8 cellular contexts compared by ENCODE assay signal in genomic region chr1:65175171-65176070, GRCh38. TPM values are rescaled to one million over a fixed set of nuclear protein-coding genes. Genes with fewer than 3 reads are reported as not detected.
DNase-seq lines count a peak whose midpoint lies in the region; ATAC-seq, FAIRE-seq and TF ChIP-seq lines count a peak whose summit lies in the region.

No MANE protein-coding gene starts in this region.

- peaks cover 12 to 21% (median 13%) of the 10 kb centered on the region in 3 donors for H3K4me1 ChIP-seq in skeletal muscle tissue (ENCODE audit: control insufficient read depth in 3 of 3, insufficient read depth in 3 of 3, low read length in 3 of 3)
- no peaks in the 10 kb centered on the region for H3K4me1 ChIP-seq in small intestine (ENCODE audit: control insufficient read depth in 2 of 2, insufficient read depth in 1 of 2, low read depth in 1 of 2, low read length in 1 of 2)

- H3K27me3 ChIP-seq in brain microvascular endothelial cell (replicated peaks), result no peaks in the 10 kb centered on the region
- H3K27me3 ChIP-seq in skeletal muscle tissue (ENCODE audit: control insufficient read depth in 3 of 3, insufficient read depth in 3 of 3, low read length in 3 of 3), result no peaks in the 10 kb centered on the region
- no peaks in the 10 kb centered on the region for H3K27me3 ChIP-seq in small intestine (ENCODE audit: control insufficient read depth in 2 of 2, insufficient read depth in 2 of 2, low read length in 2 of 2)

- TF ChIP-seq CTCF in brain microvascular endothelial cell (IDR thresholded peaks at IDR 0.05; ENCODE audit: low read depth, low read length, missing control alignments) (no peak), GM13977 (IDR thresholded peaks at IDR 0.05; ENCODE audit: extremely low read depth, insufficient read depth, missing control alignments) (no peak)

- no peak overlapping the region for H3K4me3 Mint-ChIP-seq in activated naive CD8-positive, alpha-beta T cell treated with anti-CD3 and anti-CD28 coated beads, Interleukin-2, amount 50 U/mL, for 24 hours

- DNase-seq in LHCN-M2 (ENCODE audit: low read depth) (peak; percentile 27), brain microvascular endothelial cell (peak; percentile 21), left cardiac atrium (peak; percentile 41), small intestine (no peak), GM13977 (ENCODE audit: low spot score) (no peak), NCI-H187 (lab: John Stamatoyannopoulos, UW) (no peak)
- DNase-seq in activated naive CD8-positive, alpha-beta T cell treated with anti-CD3 and anti-CD28 coated beads, Interleukin-2, amount 50 U/mL, for 24 hours, result no peak

- intact Hi-C loops in left cardiac atrium (cut with DNase I), result no loop called here

- no peak overlapping the region for H3K27ac ChIP-seq in brain microvascular endothelial cell
- H3K27ac ChIP-seq in skeletal muscle tissue (ENCODE audit: low read depth, low read length), result peak overlapping the region; percentile 46
- no peak overlapping the region for H3K27ac ChIP-seq in small intestine (ENCODE audit: low read depth in 1 of 2, low read length in 1 of 2)

- H3K27ac Mint-ChIP-seq in activated naive CD8-positive, alpha-beta T cell treated with anti-CD3 and anti-CD28 coated beads, Interleukin-2, amount 50 U/mL, for 24 hours, result no peak overlapping the region

- no peaks in the 10 kb centered on the region for H3K4me1 Mint-ChIP-seq in activated naive CD8-positive, alpha-beta T cell treated with anti-CD3 and anti-CD28 coated beads, Interleukin-2, amount 50 U/mL, for 24 hours

- no peak overlapping the region for H3K9ac ChIP-seq in skeletal muscle tissue (ENCODE audit: low read depth in 1 of 3, low read length in 3 of 3)

- WGBS in small intestine, 3 donors, result 70 to 88% (median 85%) methylated on average over 13 of the region's 13 CpGs

- H3K9me3 Mint-ChIP-seq in activated naive CD8-positive, alpha-beta T cell treated with anti-CD3 and anti-CD28 coated beads, Interleukin-2, amount 50 U/mL, for 24 hours, result no peaks in the 10 kb centered on the region

- H3K9me3 ChIP-seq in skeletal muscle tissue (ENCODE audit: control insufficient read depth in 3 of 3, low read length in 3 of 3) (no peaks in the 10 kb centered on the region), small intestine (ENCODE audit: control insufficient read depth, low read depth) (no peaks in the 10 kb centered on the region)

- peaks cover 3% of the 10 kb centered on the region for H3K27me3 Mint-ChIP-seq in activated naive CD8-positive, alpha-beta T cell treated with anti-CD3 and anti-CD28 coated beads, Interleukin-2, amount 50 U/mL, for 24 hours

- H3K4me3 ChIP-seq in brain microvascular endothelial cell (ENCODE audit: low read depth, low read length) (no peak overlapping the region), skeletal muscle tissue (ENCODE audit: low read length in 3 of 3) (peak overlapping the region in 2 of 3 donors; percentile 25 to 34), small intestine (ENCODE audit: low read depth in 1 of 2, low read length in 2 of 2) (no peak overlapping the region)

- FAIRE-seq in small intestine (lab: Jason Lieb, UNC), result no peak

- peak; percentile 80 to 85 for ATAC-seq in left cardiac atrium
- no peak for ATAC-seq in activated naive CD8-positive, alpha-beta T cell treated with anti-CD3 and anti-CD28 coated beads, Interleukin-2, amount 50 U/mL, for 24 hours

- no peaks in the 10 kb centered on the region for H3K36me3 Mint-ChIP-seq in activated naive CD8-positive, alpha-beta T cell treated with anti-CD3 and anti-CD28 coated beads, Interleukin-2, amount 50 U/mL, for 24 hours (ENCODE audit: low read depth)

- in situ Hi-C loops in brain microvascular endothelial cell (cut with HindIII; ENCODE audit: low pct_ligation_motif_present, low sequenced_read_pairs) (no loop called here), GM13977 (cut with MboI; ENCODE audit: low pct_unique_long_range_greater_than_20kb, low sequenced_read_pairs, unreplicated experiment) (no loop called here)

- H3K36me3 ChIP-seq in brain microvascular endothelial cell (replicated peaks), result no peaks in the 10 kb centered on the region
- H3K36me3 ChIP-seq in skeletal muscle tissue (ENCODE audit: control insufficient read depth in 3 of 3, insufficient read depth in 3 of 3, low read length in 3 of 3), result no peaks in the 10 kb centered on the region
- H3K36me3 ChIP-seq in small intestine (ENCODE audit: control insufficient read depth in 2 of 2, insufficient read depth in 2 of 2, low read length in 2 of 2), result no peaks in the 10 kb centered on the region

RNA-seq across cellular contexts. Expression of gene AK4, which starts 27.4 kb away (rescaled TPM):
- total RNA-seq in LHCN-M2 (2014; rRNA removed), result 48.5 and 53.5 TPM in 2 replicates
- polyA plus RNA-seq in LHCN-M2 (2012), result 25.6 TPM
- total RNA-seq in left cardiac atrium, result 10 to 100 TPM; 79.7 to 81.3 TPM
- total RNA-seq in skeletal muscle tissue, result 6.8 TPM
- polyA plus RNA-seq in small intestine, result 1 to 10 TPM; 2.0 to 6.7 (median 2.4) TPM

Comparison
In these comparisons a context has a peak if more than half of its experiments do, and no peak if none do; other contexts are left out.
1. DNase-seq: peak in LHCN-M2 (single experiment), brain microvascular endothelial cell (single experiment) and left cardiac atrium (single experiment); none in small intestine (single experiment), GM13977 (single experiment), NCI-H187 (0 of 2) and activated naive CD8-positive, alpha-beta T cell treated with anti-CD3 and anti-CD28 coated beads, Interleukin-2, amount 50 U/mL, for 24 hours (single experiment).
2. H3K4me3 ChIP-seq: peak in skeletal muscle tissue (2 of 3); none in brain microvascular endothelial cell (single experiment) and small intestine (0 of 2).